In genomic region chr9:98062161-98062560, GRCh38 we compare ENCODE assay signal across 27 cellular contexts. TPM values are rescaled to one million over a fixed set of nuclear protein-coding genes. Genes with fewer than 3 reads are reported as not detected.
A peak's percentile ranks its signal among the peaks of the same experiment; 100 is the strongest.
DNase-seq lines count a peak whose midpoint lies in the region; ATAC-seq and TF ChIP-seq lines count a peak whose summit lies in the region.
"Had no signal": no experiment of that assay in that cellular context is flagged by ENCODE, and none has a peak within 500 bp of the region (broad histone marks: within the 10 kb centered on the region; RNA-seq: fewer than 3 reads in every experiment).

No MANE protein-coding gene starts in this region.

- H3K79me2 ChIP-seq in mesendoderm (ENCODE audit: control insufficient read depth, insufficient read depth, low read length): peaks cover 5% of the 10 kb centered on the region

- no peak overlapping the region for H2BK5ac ChIP-seq in mesendoderm (ENCODE audit: low read length)

- no peak overlapping the region for H3K18ac ChIP-seq in mesendoderm (ENCODE audit: low read length)

- TF ChIP-seq CTCF in prostate gland (IDR thresholded peaks at IDR 0.05) (no peak), upper lobe of left lung (IDR thresholded peaks at IDR 0.05) (no peak)

- H3K56ac ChIP-seq in mesendoderm (ENCODE audit: low read length): no peak overlapping the region

- no peak overlapping the region for H2BK15ac ChIP-seq in mesendoderm (replicated peaks; ENCODE audit: low read depth)

- H4K5ac ChIP-seq in mesendoderm (ENCODE audit: low read length): no peak overlapping the region

- H3K4me3 Mint-ChIP-seq in T-helper 17 cell (no peak overlapping the region), memory B cell (no peak overlapping the region)
- H3K4me3 Mint-ChIP-seq: B cell, CD14-positive monocyte had no signal

- H3K36me3 ChIP-seq in prostate gland (no peaks in the 10 kb centered on the region), upper lobe of left lung (peaks cover 7 to 57% (median 31%) of the 10 kb centered on the region in 4 donors), mesendoderm (ENCODE audit: control insufficient read depth, insufficient read depth, low read length) (peaks cover 7% of the 10 kb centered on the region)

- H3K9me3 ChIP-seq in T-helper 17 cell (ENCODE audit: control insufficient read depth, low read length, poor library complexity, severe bottlenecking) (no peaks in the 10 kb centered on the region), prostate gland (no peaks in the 10 kb centered on the region), upper lobe of left lung (no peaks in the 10 kb centered on the region)
- H3K9me3 ChIP-seq: MG63, SJCRH30 had no signal

- TF ChIP-seq POLR2A in prostate gland (IDR thresholded peaks at IDR 0.05) (no peak), upper lobe of left lung (IDR thresholded peaks at IDR 0.05) (no peak)

- H3K4me1 Mint-ChIP-seq in T-helper 17 cell (peaks cover 8% of the 10 kb centered on the region), memory B cell (peaks cover 8% of the 10 kb centered on the region)

- H3K79me1 ChIP-seq in mesendoderm (ENCODE audit: low read length): peaks cover 7% of the 10 kb centered on the region

- H3K27ac Mint-ChIP-seq in T-helper 17 cell (peak overlapping the region; percentile 65), memory B cell (peak overlapping the region; percentile 20)
- H3K27ac Mint-ChIP-seq: B cell had no signal

- H3K27me3 ChIP-seq in prostate gland (replicated peaks; ENCODE audit: insufficient read depth) (no peaks in the 10 kb centered on the region), upper lobe of left lung (no peaks in the 10 kb centered on the region), mesendoderm (ENCODE audit: insufficient read depth, low read length, poor library complexity) (no peaks in the 10 kb centered on the region)
- H3K27me3 ChIP-seq: MG63, SJCRH30 had no signal

- H4K8ac ChIP-seq in mesendoderm (ENCODE audit: low read depth, low read length): no peak overlapping the region

- H3K9ac ChIP-seq in mesendoderm (ENCODE audit: low read length): no peak overlapping the region

- H3K9me3 Mint-ChIP-seq in memory B cell: no peaks in the 10 kb centered on the region
- H3K9me3 Mint-ChIP-seq: CD8-positive, alpha-beta memory T cell had no signal

- H3K4ac ChIP-seq in mesendoderm (ENCODE audit: low read depth, low read length): no peak overlapping the region

- 76% methylated on average over 3 of the region's 3 CpGs for WGBS in prostate gland
- WGBS in upper lobe of left lung, 2 donors: 83 to 94% methylated on average over 3 of the region's 3 CpGs
- no CpG with 5 or more reads among the region's 3 CpGs for WGBS in mesendoderm (ENCODE audit: extremely low coverage, insufficient coverage, low lambda C conversion rate)

- peak; percentile 72 for DNase-seq in G401 (ENCODE audit: low spot score)
- DNase-seq in T-helper 17 cell: no peak
- DNase-seq in memory B cell (ENCODE audit: low spot score in 2 of 2): no peak
- DNase-seq in prostate gland (ENCODE audit: low spot score): no peak
- no peak for DNase-seq in upper lobe of left lung
- no peak for DNase-seq in mesendoderm
- no peak for DNase-seq in NCI-H1417 (lab: John Stamatoyannopoulos, UW)
- DNase-seq: CD8-positive, alpha-beta memory T cell; DMS 273 treated with DMSO at 0.1 percent for 48 hours; DMS79; EL; GF-D8; H7; Karpas-422; MG63; NCI-H1694; NCI-H2029 treated with DMSO at 0.1 percent for 48 hours; NCI-H446 treated with DMSO at 0.1 percent for 48 hours; NCI-H526; NCI-H82; NK-92 treated with Interleukin-12 subunit alpha and Interleukin-12 subunit beta, amount 100 ng/mL, for 24 hours; PC-3; SJCRH30 had no signal

- no peak overlapping the region for H2BK120ac ChIP-seq in mesendoderm (ENCODE audit: low read depth, low read length)

- H3K23ac ChIP-seq in mesendoderm (ENCODE audit: low read length): no peak overlapping the region

- no peaks in the 10 kb centered on the region for H3K27me3 Mint-ChIP-seq in T-helper 17 cell
- no peaks in the 10 kb centered on the region for H3K27me3 Mint-ChIP-seq in memory B cell
- H3K27me3 Mint-ChIP-seq: B cell; CD8-positive, alpha-beta memory T cell had no signal

- H3K27ac ChIP-seq in prostate gland (peak overlapping the region; percentile 69 to 97), upper lobe of left lung (no peak overlapping the region), mesendoderm (ENCODE audit: low read depth, low read length) (no peak overlapping the region)
- H3K27ac ChIP-seq: SJCRH30 had no signal

- intact Hi-C loops in prostate gland (cut with DNase I): no loop called here

- ATAC-seq in T-helper 17 cell (no peak), memory B cell (ENCODE audit: low read depth) (no peak), upper lobe of left lung (ENCODE audit: low FRiP score in 2 of 2) (no peak)
- ATAC-seq: HepG2, PC-3, Right ventricle myocardium inferior had no signal

- H2AK5ac ChIP-seq in mesendoderm (ENCODE audit: low read length): no peak overlapping the region

- no peak overlapping the region for H3K4me3 ChIP-seq in prostate gland
- H3K4me3 ChIP-seq in upper lobe of left lung: no peak overlapping the region
- H3K4me3 ChIP-seq in mesendoderm (ENCODE audit: low read length): no peak overlapping the region
- H3K4me3 ChIP-seq: MG63, SJCRH30 had no signal

- no peak overlapping the region for H3K4me2 ChIP-seq in mesendoderm (ENCODE audit: low read length)

- peaks cover 2% of the 10 kb centered on the region for H3K36me3 Mint-ChIP-seq in T-helper 17 cell (ENCODE audit: low read depth)
- H3K36me3 Mint-ChIP-seq in memory B cell: peaks cover 6% of the 10 kb centered on the region

- no peaks in the 10 kb centered on the region for H3K4me1 ChIP-seq in prostate gland (replicated peaks)
- peaks cover 17 to 27% (median 24%) of the 10 kb centered on the region in 4 donors for H3K4me1 ChIP-seq in upper lobe of left lung
- no peaks in the 10 kb centered on the region for H3K4me1 ChIP-seq in mesendoderm (ENCODE audit: control insufficient read depth, low read depth, low read length)
- H3K4me1 ChIP-seq: SJCRH30 had no signal

- no peak for TF ChIP-seq EP300 in upper lobe of left lung (IDR thresholded peaks at IDR 0.05)

- in situ Hi-C loops in G401 (cut with HindIII; ENCODE audit: low sequenced_read_pairs): no loop called here

RNA-seq across cellular contexts. Expression of gene NANS, which starts 5.6 kb away (rescaled TPM):
- total RNA-seq in G401 (2014; rRNA removed; shearing (Covaris generic)): 122 and 147 TPM in 2 replicates
- total RNA-seq in T-helper 17 cell: 10 to 100 TPM; 38.1 to 44.9 TPM
- 100 to 1,000 TPM; 160 to 318 TPM for total RNA-seq in prostate gland
- total RNA-seq in upper lobe of left lung: 10 to 100 TPM; 41.4 to 75.5 (median 60.7) TPM
- 82.6 TPM for polyA plus RNA-seq in mesendoderm (2013, experiment 1 of 2)
- 83.9 TPM for polyA plus RNA-seq in mesendoderm (2013, experiment 2 of 2)

RNA-seq across cellular contexts. Expression of gene TRIM14, which starts 56.9 kb away (rescaled TPM):
- total RNA-seq in G401 (2014; rRNA removed; shearing (Covaris generic)): 8.9 and 10.2 TPM in 2 replicates
- total RNA-seq in T-helper 17 cell (10 to 100 TPM; 63.8 to 64.6 TPM), prostate gland (10 to 100 TPM; 23.4 to 24.3 TPM), upper lobe of left lung (10 to 100 TPM; 28.6 to 52.1 (median 46.2) TPM)
- 7.3 TPM for polyA plus RNA-seq in mesendoderm (2013, experiment 1 of 2)
- 7.3 TPM for polyA plus RNA-seq in mesendoderm (2013, experiment 2 of 2)

Comparison
In these comparisons a context has a peak if more than half of its experiments do, and no peak if none do; other contexts are left out.
1. H3K27ac ChIP-seq: peak in prostate gland (2 of 2); none in upper lobe of left lung (0 of 4) and mesendoderm (single experiment).